1 cellular context compared by ENCODE assay signal in genomic region chr10:101066146-101066889, GRCh38.
TF ChIP-seq lines count a peak whose summit lies in the region.

No MANE protein-coding gene starts in this region.

TF ChIP-seq in HEK293, 187 proteins besides CTCF, POLR2A, EP300 and RAD21 (continued from another document and continues in another):
- TF ChIP-seq ZNF843 (tag by site-specific recombination; IDR thresholded peaks at IDR 0.05) (peak; percentile 60; the same call in 1 of the 2 replicates), ZNF48 (tag by site-specific recombination; IDR thresholded peaks at IDR 0.05) (no peak), GLIS1 (tag by site-specific recombination; IDR thresholded peaks at IDR 0.05) (peak; percentile 97), ZSCAN5A (tag by site-specific recombination; IDR thresholded peaks at IDR 0.05) (no peak), ZBTB20 (tag by site-specific recombination; IDR thresholded peaks at IDR 0.05) (peak; percentile 100), GLI4 (tag by site-specific recombination; IDR thresholded peaks at IDR 0.05) (no peak), ZNF792 (tag by site-specific recombination; IDR thresholded peaks at IDR 0.05) (no peak), ZNF555 (tag by site-specific recombination; conservative IDR thresholded peaks at IDR 0.05) (no peak), ZNF26 (tag by site-specific recombination; IDR thresholded peaks at IDR 0.05) (no peak), ZNF785 (tag by site-specific recombination; IDR thresholded peaks at IDR 0.05) (no peak), ZNF366 (tag by site-specific recombination; conservative IDR thresholded peaks at IDR 0.05) (peak; percentile 64; the same call in 1 of the 2 replicates), ZNF704 (tag by site-specific recombination; IDR thresholded peaks at IDR 0.05) (no peak), KLF17 (tag by site-specific recombination; IDR thresholded peaks at IDR 0.05) (peak; percentile 40; the same call in 1 of the 2 replicates), ZNF302 (tag by site-specific recombination; IDR thresholded peaks at IDR 0.05; ENCODE audit: low read depth) (no peak), ZNF707 (tag by site-specific recombination; IDR thresholded peaks at IDR 0.05) (no peak), ZNF488 (tag by site-specific recombination; IDR thresholded peaks at IDR 0.05) (no peak), HOXD13 (CRISPR knock-in tag; IDR thresholded peaks at IDR 0.05; ENCODE audit: borderline replicate concordance) (0 out of 2 replicates have a peak, but pooled peaks have one; percentile 52), IKZF3 (tag by site-specific recombination; IDR thresholded peaks at IDR 0.05) (peak; percentile 49), REPIN1 (tag by site-specific recombination; IDR thresholded peaks at IDR 0.05; ENCODE audit: low read depth) (0 out of 2 replicates have a peak, but pooled peaks have one; percentile 35), ZBTB17 (tag by site-specific recombination; IDR thresholded peaks at IDR 0.05) (peak; percentile 89), TCF7L2 (IDR thresholded peaks at IDR 0.05; ENCODE audit: borderline replicate concordance, low read depth, low read length) (no peak), SALL2 (tag by site-specific recombination; IDR thresholded peaks at IDR 0.05; ENCODE audit: borderline replicate concordance) (no peak), ZNF404 (tag by site-specific recombination; IDR thresholded peaks at IDR 0.05) (no peak), ZBTB1 (tag by site-specific recombination; IDR thresholded peaks at IDR 0.05) (no peak), KLF8 (tag by site-specific recombination; IDR thresholded peaks at IDR 0.05) (peak; percentile 90), ZBTB10 (tag by site-specific recombination; IDR thresholded peaks at IDR 0.05) (peak; percentile 59), ZSCAN4 (tag by site-specific recombination; IDR thresholded peaks at IDR 0.05) (0 out of 2 replicates have a peak, but pooled peaks have one; percentile 8), ZNF521 (tag by site-specific recombination; IDR thresholded peaks at IDR 0.05) (no peak), ZNF146 (tag by site-specific recombination; IDR thresholded peaks at IDR 0.05) (no peak), PRDM4 (tag by site-specific recombination; IDR thresholded peaks at IDR 0.05) (peak; percentile 34; the same call in 1 of the 2 replicates), ZIC2 (tag by site-specific recombination; IDR thresholded peaks at IDR 0.05) (peak; percentile 96), ZNF837 (tag by site-specific recombination; IDR thresholded peaks at IDR 0.05) (0 out of 2 replicates have a peak, but pooled peaks have one; percentile 20), ZSCAN16 (tag by site-specific recombination; IDR thresholded peaks at IDR 0.05) (no peak), ZNF114 (tag by site-specific recombination; IDR thresholded peaks at IDR 0.05) (no peak), ZNF221 (tag by site-specific recombination; IDR thresholded peaks at IDR 0.05; ENCODE audit: borderline replicate concordance) (no peak), BCL6B (tag by site-specific recombination; IDR thresholded peaks at IDR 0.05) (no peak), ZNF610 (tag by site-specific recombination; IDR thresholded peaks at IDR 0.05; ENCODE audit: borderline replicate concordance) (no peak), GFI1B (tag by site-specific recombination; IDR thresholded peaks at IDR 0.05) (no peak), KLF7 (tag by site-specific recombination; IDR thresholded peaks at IDR 0.05; ENCODE audit: borderline replicate concordance) (peak; percentile 92), SP7 (tag by site-specific recombination; IDR thresholded peaks at IDR 0.05) (peak; percentile 64; the same call in 1 of the 2 replicates), ZNF133 (tag by site-specific recombination; IDR thresholded peaks at IDR 0.05) (no peak), HOXA7 (CRISPR knock-in tag; IDR thresholded peaks at IDR 0.05; ENCODE audit: borderline replicate concordance) (no peak), PBX3 (CRISPR knock-in tag; IDR thresholded peaks at IDR 0.05) (0 out of 2 replicates have a peak, but pooled peaks have one; percentile 39), EGR2 (tag by site-specific recombination; IDR thresholded peaks at IDR 0.05; ENCODE audit: low read depth) (peak; percentile 96), HIC1 (tag by site-specific recombination; IDR thresholded peaks at IDR 0.05) (no peak; the same call in 1 of the 2 replicates), ZNF629 (tag by site-specific recombination; IDR thresholded peaks at IDR 0.05) (peak; percentile 73), WT1 (tag by site-specific recombination; IDR thresholded peaks at IDR 0.05) (peak; percentile 31; the same call in 1 of the 2 replicates), ZNF274 (IDR thresholded peaks at IDR 0.05; ENCODE audit: low read length) (no peak), ZNF274 (tag by site-specific recombination; IDR thresholded peaks at IDR 0.05; ENCODE audit: borderline replicate concordance) (no peak), ZFHX2 (tag by site-specific recombination; conservative IDR thresholded peaks at IDR 0.05) (peak; percentile 97)
